15 cellular contexts compared by ENCODE assay signal in genomic region chr20:10861086-10861485, GRCh38.
DNase-seq lines count a peak whose midpoint lies in the region; TF ChIP-seq lines count a peak whose summit lies in the region.
"Had no signal": no experiment of that assay in that cellular context is flagged by ENCODE, and none has a peak within 500 bp of the region (broad histone marks: within the 10 kb centered on the region; RNA-seq: fewer than 3 reads in every experiment).

No MANE protein-coding gene starts in this region.

- TF ChIP-seq CTCF in mammary epithelial cell (conservative IDR thresholded peaks at IDR 0.05 in 1 of 2, IDR thresholded peaks at IDR 0.05 in 1 of 2; ENCODE audit: extremely low read depth in 1 of 2, insufficient read depth in 1 of 2, low read depth in 1 of 2, low read length in 2 of 2) = no peak
- TF ChIP-seq CTCF in osteocyte (IDR thresholded peaks at IDR 0.05) = no peak
- no peak for TF ChIP-seq CTCF in GM13977 (IDR thresholded peaks at IDR 0.05; ENCODE audit: extremely low read depth, insufficient read depth, missing control alignments)

- H3K9me3 Mint-ChIP-seq in osteocyte (ENCODE audit: unreplicated experiment) = peaks cover 6% of the 10 kb centered on the region
- H3K9me3 Mint-ChIP-seq: activated naive CD8-positive, alpha-beta T cell treated with anti-CD3 and anti-CD28 coated beads, Interleukin-2, amount 10 ng/mL, durations not matched to agents 7 days and 5 days had no signal

- H3K4me1 ChIP-seq in GM23248 (ENCODE audit: insufficient read depth) = peaks cover 22% of the 10 kb centered on the region
- H3K4me1 ChIP-seq in mammary epithelial cell (ENCODE audit: insufficient read depth, low read length) = peaks cover 17% of the 10 kb centered on the region
- peaks cover 13% of the 10 kb centered on the region for H3K4me1 ChIP-seq in mesenchymal stem cell (ENCODE audit: control insufficient read depth, insufficient read depth, low read depth, low read length)

- H3K4me2 ChIP-seq in GM23248 (ENCODE audit: unreplicated experiment) (no peak overlapping the region), mammary epithelial cell (ENCODE audit: insufficient read depth, low read depth, low read length) (no peak overlapping the region), mesenchymal stem cell (ENCODE audit: low read length, poor library complexity, severe bottlenecking) (no peak overlapping the region)

- no peak overlapping the region for H3K18ac ChIP-seq in mesenchymal stem cell (ENCODE audit: low read depth in 1 of 2, low read length in 2 of 2)

- H2AFZ ChIP-seq in GM23248 (no peak overlapping the region), mammary epithelial cell (ENCODE audit: low read depth, low read length) (no peak overlapping the region), mesenchymal stem cell (ENCODE audit: low read depth, low read length) (no peak overlapping the region)

- no peaks in the 10 kb centered on the region for H3K36me3 Mint-ChIP-seq in osteocyte (ENCODE audit: unreplicated experiment)
- H3K36me3 Mint-ChIP-seq: activated naive CD8-positive, alpha-beta T cell treated with anti-CD3 and anti-CD28 coated beads, Interleukin-2, amount 10 ng/mL, durations not matched to agents 7 days and 5 days; stimulated activated memory B cell treated with anti-CD40 and anti-IgM and Interleukin-4, amounts not matched to agents 10 μg/mL and 1 μg/mL and 100 μg/mL, for 72 hours had no signal

- no peak overlapping the region for H4K8ac ChIP-seq in mesenchymal stem cell (ENCODE audit: low read length)

- intact Hi-C loops in mammary epithelial cell (cut with micrococcal nuclease) = no loop called here

- H2BK5ac ChIP-seq in mesenchymal stem cell (ENCODE audit: low read depth, low read length, poor library complexity, severe bottlenecking) = no peak overlapping the region

- CTCF ChIA-PET in mammary epithelial cell (lab: Charles Lee; ENCODE audit: low non-redundant PET) = no interaction called here

- H3K27me3 ChIP-seq in GM23248 (replicated peaks; ENCODE audit: insufficient read depth) = no peaks in the 10 kb centered on the region
- H3K27me3 ChIP-seq in mammary epithelial cell (ENCODE audit: insufficient read depth, low read length) = no peaks in the 10 kb centered on the region
- H3K27me3 ChIP-seq in mesenchymal stem cell (ENCODE audit: control insufficient read depth in 1 of 2, insufficient read depth in 1 of 2, low read length in 2 of 2) = no peaks in the 10 kb centered on the region

- in situ Hi-C loops in GM23248 (cut with MboI) = no loop called here
- in situ Hi-C loops in mammary epithelial cell (cut with MboI; ENCODE audit: low sequenced_read_pairs in 2 of 2) = no loop called here
- in situ Hi-C loops in GM13977 (cut with MboI; ENCODE audit: low pct_unique_long_range_greater_than_20kb, low sequenced_read_pairs, unreplicated experiment) = no loop called here

- H3K27ac ChIP-seq in GM23248 = no peak overlapping the region
- no peak overlapping the region for H3K27ac ChIP-seq in mammary epithelial cell (ENCODE audit: insufficient read depth, low read depth, low read length)
- no peak overlapping the region for H3K27ac ChIP-seq in mesenchymal stem cell (ENCODE audit: low read length, poor library complexity, severe bottlenecking)

- H3K9me2 ChIP-seq in GM23248 (ENCODE audit: insufficient read depth) = no peaks in the 10 kb centered on the region

- BruUV-seq in mammary epithelial cell (replicated peaks; lab: Mats Ljungman, UMichigan) = no TSS peak

- no peak overlapping the region for H2BK15ac ChIP-seq in mesenchymal stem cell (ENCODE audit: low read depth, poor library complexity, severe bottlenecking)

- H3K9me3 ChIP-seq in GM23248 (ENCODE audit: low read depth) (no peaks in the 10 kb centered on the region), mammary epithelial cell (replicated peaks; ENCODE audit: insufficient read depth, low read length) (no peaks in the 10 kb centered on the region), mesenchymal stem cell (ENCODE audit: control insufficient read depth, low read length) (no peaks in the 10 kb centered on the region)

- peaks cover 56% of the 10 kb centered on the region for H3K4me1 Mint-ChIP-seq in osteocyte (ENCODE audit: unreplicated experiment)
- H3K4me1 Mint-ChIP-seq: activated naive CD8-positive, alpha-beta T cell treated with anti-CD3 and anti-CD28 coated beads, Interleukin-2, amount 10 ng/mL, durations not matched to agents 7 days and 5 days; stimulated activated memory B cell treated with anti-CD40 and anti-IgM and Interleukin-4, amounts not matched to agents 10 μg/mL and 1 μg/mL and 100 μg/mL, for 72 hours had no signal

- no peaks in the 10 kb centered on the region for H3K27me3 Mint-ChIP-seq in osteocyte (ENCODE audit: unreplicated experiment)
- H3K27me3 Mint-ChIP-seq: activated naive CD8-positive, alpha-beta T cell treated with anti-CD3 and anti-CD28 coated beads, Interleukin-2, amount 10 ng/mL, durations not matched to agents 7 days and 5 days; stimulated activated memory B cell treated with anti-CD40 and anti-IgM and Interleukin-4, amounts not matched to agents 10 μg/mL and 1 μg/mL and 100 μg/mL, for 72 hours had no signal

- peaks cover 13% of the 10 kb centered on the region for H3F3A ChIP-seq in GM23248 (ENCODE audit: insufficient read depth)

- no peak overlapping the region for H3K14ac ChIP-seq in mesenchymal stem cell (ENCODE audit: low read length in 2 of 2)

- no peak overlapping the region for H2BK120ac ChIP-seq in mesenchymal stem cell (ENCODE audit: low read depth, low read length)

- H3K23ac ChIP-seq in mesenchymal stem cell (ENCODE audit: low read length in 2 of 2) = no peak overlapping the region

- no peak overlapping the region for H2AK5ac ChIP-seq in mesenchymal stem cell (ENCODE audit: low read length, severe bottlenecking)

- H3K9ac ChIP-seq in GM23248 = no peak overlapping the region
- H3K9ac ChIP-seq in mammary epithelial cell (ENCODE audit: insufficient read depth, low read length) = no peak overlapping the region
- H3K9ac ChIP-seq in mesenchymal stem cell (ENCODE audit: low read length) = no peak overlapping the region

- H3K79me1 ChIP-seq in mesenchymal stem cell (replicated peaks; ENCODE audit: low read length, poor library complexity, severe bottlenecking) = no peaks in the 10 kb centered on the region

- H3K36me3 ChIP-seq in GM23248 (ENCODE audit: low read depth) (no peaks in the 10 kb centered on the region), mammary epithelial cell (ENCODE audit: insufficient read depth, low read length) (no peaks in the 10 kb centered on the region), mesenchymal stem cell (ENCODE audit: control insufficient read depth in 1 of 2, insufficient read depth in 2 of 2, low read depth in 1 of 2, low read length in 2 of 2) (no peaks in the 10 kb centered on the region)

- H4K20me1 ChIP-seq in GM23248 (ENCODE audit: insufficient read depth) = no peaks in the 10 kb centered on the region
- H4K20me1 ChIP-seq in mammary epithelial cell (ENCODE audit: insufficient read depth, low read length) = no peaks in the 10 kb centered on the region

- no peak overlapping the region for H4K91ac ChIP-seq in mesenchymal stem cell (ENCODE audit: low read length)

- no peak overlapping the region for H3K4ac ChIP-seq in mesenchymal stem cell (ENCODE audit: low read depth in 1 of 2, low read length in 2 of 2)

- no peak overlapping the region for H3K4me3 ChIP-seq in GM23248
- no peak overlapping the region for H3K4me3 ChIP-seq in mammary epithelial cell (replicated peaks in 1 of 3; ENCODE audit: insufficient read depth in 1 of 3, low read depth in 2 of 3, low read length in 3 of 3)
- H3K4me3 ChIP-seq in mesenchymal stem cell (ENCODE audit: insufficient read depth in 1 of 2, low read depth in 1 of 2, low read length in 2 of 2) = no peak overlapping the region

- 64 to 74% methylated on average over 2 of the region's 2 CpGs for WGBS in GM23248 (ENCODE audit: low coverage in 1 of 2, low lambda C conversion rate in 2 of 2, missing lambda C conversion rate in 2 of 2), 2 experiments
- 28% methylated on average over 2 of the region's 2 CpGs for WGBS in mammary epithelial cell (ENCODE audit: low coverage, missing lambda C conversion rate)
- WGBS in mesenchymal stem cell = 65% methylated on average over 2 of the region's 2 CpGs

- dilution Hi-C loops in mammary epithelial cell (cut with HindIII; ENCODE audit: low sequenced_read_pairs) = no loop called here

- DNase-seq in GM23248 = peak; percentile 40
- peak; percentile 82 for DNase-seq in OCI-M1 (lab: John Stamatoyannopoulos, UW)
- DNase-seq in mammary epithelial cell = peak; percentile 82
- DNase-seq in osteocyte (ENCODE audit: extremely low spot score, unreplicated experiment) = no peak
- no peak for DNase-seq in AG08395 (ENCODE audit: low spot score)
- DNase-seq in medulla oblongata (ENCODE audit: extremely low spot score) = no peak
- no peak for DNase-seq in mesenchymal stem cell
- DNase-seq in GM13977 (ENCODE audit: low spot score) = no peak
- DNase-seq: activated naive CD8-positive, alpha-beta T cell treated with anti-CD3 and anti-CD28 coated beads, Interleukin-2, amount 10 ng/mL, durations not matched to agents 7 days and 5 days; effector CD8-positive, alpha-beta T cell; NCI-H1930; stimulated activated CD4-positive, alpha-beta T cell treated with anti-CD3 and anti-CD28 coated beads, Interleukin-2, amount 100 ng/mL, for 24 hours; T1000 had no signal

- H3K79me2 ChIP-seq in GM23248 (ENCODE audit: insufficient read depth) (no peaks in the 10 kb centered on the region), mammary epithelial cell (ENCODE audit: insufficient read depth, low read length) (no peaks in the 10 kb centered on the region)

- H3K27ac Mint-ChIP-seq in osteocyte (ENCODE audit: unreplicated experiment) = peak overlapping the region; percentile 13
- H3K27ac Mint-ChIP-seq: activated naive CD8-positive, alpha-beta T cell treated with anti-CD3 and anti-CD28 coated beads, Interleukin-2, amount 10 ng/mL, durations not matched to agents 7 days and 5 days; progenitor cell of endocrine pancreas; stimulated activated memory B cell treated with anti-CD40 and anti-IgM and Interleukin-4, amounts not matched to agents 10 μg/mL and 1 μg/mL and 100 μg/mL, for 72 hours had no signal

- no peak overlapping the region for H2BK12ac ChIP-seq in mesenchymal stem cell (ENCODE audit: low read length in 2 of 2)

- H3K4me3 Mint-ChIP-seq in osteocyte (ENCODE audit: unreplicated experiment) = no peak overlapping the region
- H3K4me3 Mint-ChIP-seq: activated naive CD8-positive, alpha-beta T cell treated with anti-CD3 and anti-CD28 coated beads, Interleukin-2, amount 10 ng/mL, durations not matched to agents 7 days and 5 days; stimulated activated memory B cell treated with anti-CD40 and anti-IgM and Interleukin-4, amounts not matched to agents 10 μg/mL and 1 μg/mL and 100 μg/mL, for 72 hours had no signal

Comparison
In these comparisons a context has a peak if more than half of its experiments do, and no peak if none do; other contexts are left out.
1. DNase-seq: peak in GM23248 (single experiment), OCI-M1 (single experiment) and mammary epithelial cell (single experiment); none in osteocyte (single experiment), AG08395 (single experiment), medulla oblongata (single experiment), mesenchymal stem cell (single experiment) and GM13977 (single experiment).